ENCODE assay signal across 1 cellular context in the genomic region with DNA sequence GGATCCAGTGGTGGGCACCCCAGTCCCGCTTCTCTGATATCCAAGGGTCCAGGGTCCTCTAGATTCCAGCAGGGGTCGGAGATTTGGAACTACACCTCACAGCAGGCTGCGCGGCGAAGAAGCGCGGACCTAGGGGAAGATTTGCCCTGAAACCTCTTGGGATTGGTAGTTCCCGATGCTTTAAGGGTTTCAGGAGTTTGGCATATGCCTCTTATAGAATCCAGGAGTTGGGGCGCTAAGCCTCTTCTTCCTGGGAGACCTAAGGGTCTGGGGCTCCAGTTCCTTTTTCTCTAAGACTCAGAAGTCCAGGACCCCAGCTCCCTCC.
TF ChIP-seq lines count a peak whose summit lies in the region.

No MANE protein-coding gene starts in this region.

TF ChIP-seq in GM23338, 12 proteins besides CTCF, POLR2A, EP300 and RAD21:
- TF ChIP-seq, protein P1, sequence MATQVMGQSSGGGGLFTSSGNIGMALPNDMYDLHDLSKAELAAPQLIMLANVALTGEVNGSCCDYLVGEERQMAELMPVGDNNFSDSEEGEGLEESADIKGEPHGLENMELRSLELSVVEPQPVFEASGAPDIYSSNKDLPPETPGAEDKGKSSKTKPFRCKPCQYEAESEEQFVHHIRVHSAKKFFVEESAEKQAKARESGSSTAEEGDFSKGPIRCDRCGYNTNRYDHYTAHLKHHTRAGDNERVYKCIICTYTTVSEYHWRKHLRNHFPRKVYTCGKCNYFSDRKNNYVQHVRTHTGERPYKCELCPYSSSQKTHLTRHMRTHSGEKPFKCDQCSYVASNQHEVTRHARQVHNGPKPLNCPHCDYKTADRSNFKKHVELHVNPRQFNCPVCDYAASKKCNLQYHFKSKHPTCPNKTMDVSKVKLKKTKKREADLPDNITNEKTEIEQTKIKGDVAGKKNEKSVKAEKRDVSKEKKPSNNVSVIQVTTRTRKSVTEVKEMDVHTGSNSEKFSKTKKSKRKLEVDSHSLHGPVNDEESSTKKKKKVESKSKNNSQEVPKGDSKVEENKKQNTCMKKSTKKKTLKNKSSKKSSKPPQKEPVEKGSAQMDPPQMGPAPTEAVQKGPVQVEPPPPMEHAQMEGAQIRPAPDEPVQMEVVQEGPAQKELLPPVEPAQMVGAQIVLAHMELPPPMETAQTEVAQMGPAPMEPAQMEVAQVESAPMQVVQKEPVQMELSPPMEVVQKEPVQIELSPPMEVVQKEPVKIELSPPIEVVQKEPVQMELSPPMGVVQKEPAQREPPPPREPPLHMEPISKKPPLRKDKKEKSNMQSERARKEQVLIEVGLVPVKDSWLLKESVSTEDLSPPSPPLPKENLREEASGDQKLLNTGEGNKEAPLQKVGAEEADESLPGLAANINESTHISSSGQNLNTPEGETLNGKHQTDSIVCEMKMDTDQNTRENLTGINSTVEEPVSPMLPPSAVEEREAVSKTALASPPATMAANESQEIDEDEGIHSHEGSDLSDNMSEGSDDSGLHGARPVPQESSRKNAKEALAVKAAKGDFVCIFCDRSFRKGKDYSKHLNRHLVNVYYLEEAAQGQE (IDR thresholded peaks at IDR 0.05; ENCODE audit: unreplicated experiment), result no peak
- TF ChIP-seq, protein P2, sequence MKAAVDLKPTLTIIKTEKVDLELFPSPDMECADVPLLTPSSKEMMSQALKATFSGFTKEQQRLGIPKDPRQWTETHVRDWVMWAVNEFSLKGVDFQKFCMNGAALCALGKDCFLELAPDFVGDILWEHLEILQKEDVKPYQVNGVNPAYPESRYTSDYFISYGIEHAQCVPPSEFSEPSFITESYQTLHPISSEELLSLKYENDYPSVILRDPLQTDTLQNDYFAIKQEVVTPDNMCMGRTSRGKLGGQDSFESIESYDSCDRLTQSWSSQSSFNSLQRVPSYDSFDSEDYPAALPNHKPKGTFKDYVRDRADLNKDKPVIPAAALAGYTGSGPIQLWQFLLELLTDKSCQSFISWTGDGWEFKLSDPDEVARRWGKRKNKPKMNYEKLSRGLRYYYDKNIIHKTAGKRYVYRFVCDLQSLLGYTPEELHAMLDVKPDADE (IDR thresholded peaks at IDR 0.05), result peak; percentile 48; the same call in 1 of the 2 replicates
